ENCODE assay signal across 8 cellular contexts in genomic region chr6:41734666-41735426, GRCh38. TPM values are rescaled to one million over a fixed set of nuclear protein-coding genes. Genes with fewer than 3 reads are reported as not detected.
DNase-seq lines count a peak whose midpoint lies in the region; ATAC-seq and TF ChIP-seq lines count a peak whose summit lies in the region.

No MANE protein-coding gene starts in this region.

- peak; percentile 54 to 67 for DNase-seq in NCI-H524 (lab: John Stamatoyannopoulos, UW)
- DNase-seq in NCI-H524 treated with DMSO at 0.1 percent for 48 hours (lab: John Stamatoyannopoulos, UW), result no peak
- DNase-seq in NCI-H345 treated with DMSO at 0.1 percent for 48 hours (lab: John Stamatoyannopoulos, UW; ENCODE audit: unreplicated experiment), result peak; percentile 60
- DNase-seq in activated CD4-positive, alpha-beta T cell treated with anti-CD3 and anti-CD28 coated beads, Interleukin-2, amount 10 ng/mL, durations not matched to agents 24 days and 14 days, result peak; percentile 92
- peak; percentile 85 for DNase-seq in coronary artery (ENCODE audit: low spot score)
- peak; percentile 89 for DNase-seq in left kidney (ENCODE audit: low read depth, low spot score)
- peak; percentile 43 to 57 for DNase-seq in stimulated activated CD4-positive, alpha-beta T cell treated with anti-CD3 and anti-CD28 coated beads, Interleukin-1b, Interleukin-23, amount 100 ng/mL, for 4 hours (ENCODE audit: low read depth in 2 of 2)

- no peak for TF ChIP-seq CTCF in coronary artery (IDR thresholded peaks at IDR 0.05)

- no peaks in the 10 kb centered on the region for H3K36me3 Mint-ChIP-seq in activated CD4-positive, alpha-beta T cell treated with anti-CD3 and anti-CD28 coated beads, Interleukin-2, amount 10 ng/mL, durations not matched to agents 24 days and 14 days (ENCODE audit: low read depth)

- no peaks in the 10 kb centered on the region for H3K9me3 Mint-ChIP-seq in activated CD4-positive, alpha-beta T cell treated with anti-CD3 and anti-CD28 coated beads, Interleukin-2, amount 10 ng/mL, durations not matched to agents 24 days and 14 days

- H3K4me1 Mint-ChIP-seq in activated CD4-positive, alpha-beta T cell treated with anti-CD3 and anti-CD28 coated beads, Interleukin-2, amount 10 ng/mL, durations not matched to agents 24 days and 14 days, result peaks cover 37% of the 10 kb centered on the region

- intact Hi-C loops in activated CD4-positive, alpha-beta T cell treated with anti-CD3 and anti-CD28 coated beads, Interleukin-2, amount 10 ng/mL, durations not matched to agents 24 days and 14 days (cut with micrococcal nuclease), result loop anchor here (1.0 to 10.0 kb wide), 6 partner anchors 28 to 660 kb away; partner anchors contain the start of genes BYSL, MED20, NFYA and OARD1

- peak; percentile 20 for ATAC-seq in HG02970 (IDR thresholded peaks at IDR 0.05; ENCODE audit: low FRiP score, unreplicated experiment)

- H3K27ac ChIP-seq in coronary artery, result peak overlapping the region; percentile 96 to 99

- H3K27ac Mint-ChIP-seq in activated CD4-positive, alpha-beta T cell treated with anti-CD3 and anti-CD28 coated beads, Interleukin-2, amount 10 ng/mL, durations not matched to agents 24 days and 14 days, result peak overlapping the region; percentile 29

- no peaks in the 10 kb centered on the region for H3K27me3 Mint-ChIP-seq in activated CD4-positive, alpha-beta T cell treated with anti-CD3 and anti-CD28 coated beads, Interleukin-2, amount 10 ng/mL, durations not matched to agents 24 days and 14 days

- peak overlapping the region; percentile 86 for H3K4me3 Mint-ChIP-seq in activated CD4-positive, alpha-beta T cell treated with anti-CD3 and anti-CD28 coated beads, Interleukin-2, amount 10 ng/mL, durations not matched to agents 24 days and 14 days

- H3K4me3 ChIP-seq in coronary artery, result peak overlapping the region; percentile 97

RNA-seq across cellular contexts. Expression of gene TFEB, which starts 0.6 kb away (rescaled TPM):
- 14.1 and 14.9 TPM in 2 replicates for total RNA-seq in activated CD4-positive, alpha-beta T cell treated with anti-CD3 and anti-CD28 coated beads, Interleukin-2, amount 10 ng/mL, durations not matched to agents 24 days and 14 days

RNA-seq across cellular contexts. Expression of gene PGC, which starts 12.4 kb away (rescaled TPM):
- not detected in 2 replicates for total RNA-seq in activated CD4-positive, alpha-beta T cell treated with anti-CD3 and anti-CD28 coated beads, Interleukin-2, amount 10 ng/mL, durations not matched to agents 24 days and 14 days

RNA-seq across cellular contexts. Expression of gene FRS3, which starts 44.9 kb away (rescaled TPM):
- 4.7 and 6.8 TPM in 2 replicates for total RNA-seq in activated CD4-positive, alpha-beta T cell treated with anti-CD3 and anti-CD28 coated beads, Interleukin-2, amount 10 ng/mL, durations not matched to agents 24 days and 14 days

RNA-seq across cellular contexts. Expression of gene PRICKLE4, which starts 45.7 kb away (rescaled TPM):
- not detected in 2 replicates for total RNA-seq in activated CD4-positive, alpha-beta T cell treated with anti-CD3 and anti-CD28 coated beads, Interleukin-2, amount 10 ng/mL, durations not matched to agents 24 days and 14 days

RNA-seq across cellular contexts. Expression of gene TOMM6, which starts 52.6 kb away (rescaled TPM):
- total RNA-seq in activated CD4-positive, alpha-beta T cell treated with anti-CD3 and anti-CD28 coated beads, Interleukin-2, amount 10 ng/mL, durations not matched to agents 24 days and 14 days, result 367 and 376 TPM in 2 replicates
